ENCODE assay signal across 19 cellular contexts in the genomic region with DNA sequence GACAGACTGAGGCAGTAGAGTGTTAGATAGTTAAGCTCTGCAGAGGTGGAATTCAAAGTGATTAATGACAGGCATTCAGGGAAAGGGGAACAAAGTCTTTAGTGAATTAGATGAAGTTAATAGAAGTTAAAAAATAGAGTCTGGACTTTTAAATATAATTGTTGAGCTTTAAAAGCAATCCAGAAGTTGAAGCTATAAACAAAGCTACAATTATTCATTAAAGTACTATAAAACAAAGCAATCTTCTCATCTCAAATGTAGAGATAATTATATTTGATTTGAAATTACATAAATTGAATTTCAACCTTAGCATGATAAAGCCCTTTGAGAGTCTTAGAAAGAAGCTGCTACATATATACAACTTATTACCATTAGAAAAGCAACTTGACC.
"Had no signal": no experiment of that assay in that cellular context is flagged by ENCODE, and none has a peak within 500 bp of the region (broad histone marks: within the 10 kb centered on the region; RNA-seq: fewer than 3 reads in every experiment).

No MANE protein-coding gene starts in this region.

- ATAC-seq: activated CD4-positive, CD25-positive, alpha-beta regulatory T cell treated with anti-CD3 and anti-CD28 coated beads, Interleukin-2, amount 50 U/mL, for 24 hours; activated CD8-positive, alpha-beta T cell treated with anti-CD3 and anti-CD28 coated beads for 36 hours; T-helper 17 cell had no signal

- H3K36me3 Mint-ChIP-seq: activated naive CD8-positive, alpha-beta T cell treated with anti-CD3 and anti-CD28 coated beads, Interleukin-2, amount 10 ng/mL, durations not matched to agents 7 days and 5 days; IgD-negative memory B cell had no signal

- H3K27ac ChIP-seq: adrenal gland, breast epithelium, VCaP had no signal

- DNase-seq: activated CD4-positive, alpha-beta T cell treated with anti-CD3 and anti-CD28 coated beads for 4 hours; activated CD8-positive, alpha-beta memory T cell treated with anti-CD3 and anti-CD28 coated beads, Interleukin-2, amount 50 U/mL, for 4 hours; activated CD8-positive, alpha-beta T cell treated with anti-CD3 and anti-CD28 coated beads for 36 hours; activated naive CD4-positive, alpha-beta T cell treated with anti-CD3 and anti-CD28 coated beads, Interleukin-2, amount 50 U/mL, for 16 hours; activated naive CD8-positive, alpha-beta T cell treated with anti-CD3 and anti-CD28 coated beads, Interleukin-2, amount 10 ng/mL, durations not matched to agents 7 days and 5 days; central memory CD4-positive, alpha-beta T cell; KG1; NCI-H1930; NCI-H2171; NCI-H2227 treated with DMSO at 0.1 percent for 48 hours; NCI-H524 treated with DMSO at 0.1 percent for 48 hours; SIG-M5; T-helper 17 cell; T-helper 9 cell had no signal

- H3K27ac Mint-ChIP-seq: activated CD8-positive, alpha-beta T cell treated with anti-CD3 and anti-CD28 coated beads for 36 hours; activated naive CD8-positive, alpha-beta T cell treated with anti-CD3 and anti-CD28 coated beads, Interleukin-2, amount 10 ng/mL, durations not matched to agents 7 days and 5 days; IgD-negative memory B cell; T-helper 17 cell had no signal

- H3K9me3 Mint-ChIP-seq: activated CD8-positive, alpha-beta T cell treated with anti-CD3 and anti-CD28 coated beads for 36 hours; activated naive CD8-positive, alpha-beta T cell treated with anti-CD3 and anti-CD28 coated beads, Interleukin-2, amount 10 ng/mL, durations not matched to agents 7 days and 5 days had no signal

- H3K4me3 ChIP-seq: adrenal gland, breast epithelium had no signal

- H3K27me3 Mint-ChIP-seq: activated CD8-positive, alpha-beta T cell treated with anti-CD3 and anti-CD28 coated beads for 36 hours; IgD-negative memory B cell; T-helper 17 cell had no signal

- H3K9me3 ChIP-seq: adrenal gland, breast epithelium had no signal

- H3K4me1 Mint-ChIP-seq: activated naive CD8-positive, alpha-beta T cell treated with anti-CD3 and anti-CD28 coated beads, Interleukin-2, amount 10 ng/mL, durations not matched to agents 7 days and 5 days; T-helper 17 cell had no signal

- H3K27me3 ChIP-seq: adrenal gland, breast epithelium had no signal

- H3K4me3 Mint-ChIP-seq: activated CD8-positive, alpha-beta T cell treated with anti-CD3 and anti-CD28 coated beads for 36 hours; activated naive CD8-positive, alpha-beta T cell treated with anti-CD3 and anti-CD28 coated beads, Interleukin-2, amount 10 ng/mL, durations not matched to agents 7 days and 5 days; T-helper 17 cell had no signal

- H3K36me3 ChIP-seq: adrenal gland, breast epithelium had no signal

- H3K4me1 ChIP-seq: adrenal gland, breast epithelium had no signal
